In genomic region chr21:14675774-14676530, GRCh38 we compare ENCODE assay signal across 8 cellular contexts.
DNase-seq lines count a peak whose midpoint lies in the region; ATAC-seq and TF ChIP-seq lines count a peak whose summit lies in the region.

No MANE protein-coding gene starts in this region.

- H3K27me3 Mint-ChIP-seq in Calu3 (ENCODE audit: unreplicated experiment): no peaks in the 10 kb centered on the region

- in situ Hi-C loops in gastrocnemius medialis (cut with MboI; ENCODE audit: low sequenced_read_pairs in 4 of 4): no loop called here

- H3K4me1 ChIP-seq in breast epithelium: no peaks in the 10 kb centered on the region
- no peaks in the 10 kb centered on the region for H3K4me1 ChIP-seq in gastrocnemius medialis

- H3K4me3 ChIP-seq in breast epithelium (no peak overlapping the region), gastrocnemius medialis (no peak overlapping the region)

- intact Hi-C loops in Calu3 (cut with micrococcal nuclease; ENCODE audit: unreplicated experiment) (no loop called here), breast epithelium (cut with DNase I; ENCODE audit: low total_unique reads) (no loop called here), gastrocnemius medialis (cut with DNase I; ENCODE audit: low total_unique reads) (no loop called here)

- CTCF ChIA-PET in Calu3 (lab: Charles Lee): no interaction called here

- no peaks in the 10 kb centered on the region for H3K9me3 ChIP-seq in breast epithelium
- H3K9me3 ChIP-seq in gastrocnemius medialis: no peaks in the 10 kb centered on the region

- no peaks in the 10 kb centered on the region for H3K36me3 Mint-ChIP-seq in Calu3 (ENCODE audit: insufficient read depth, unreplicated experiment)

- peak overlapping the region; percentile 25 for H3K27ac Mint-ChIP-seq in Calu3 (ENCODE audit: unreplicated experiment)

- H3K27me3 ChIP-seq in breast epithelium (no peaks in the 10 kb centered on the region), gastrocnemius medialis (no peaks in the 10 kb centered on the region)

- TF ChIP-seq POLR2A in erythroblast (IDR thresholded peaks at IDR 0.05; ENCODE audit: low read length) (no peak), breast epithelium (IDR thresholded peaks at IDR 0.05) (no peak), gastrocnemius medialis (IDR thresholded peaks at IDR 0.05) (no peak)

- peak; percentile 66 for ATAC-seq in GM21423 (IDR thresholded peaks at IDR 0.05; ENCODE audit: unreplicated experiment)
- no peak for ATAC-seq in gastrocnemius medialis

- no peaks in the 10 kb centered on the region for H3K4me1 Mint-ChIP-seq in Calu3 (ENCODE audit: low read depth, unreplicated experiment)

- no TSS peak for BruUV-seq in Calu3 (replicated peaks; lab: Mats Ljungman, UMichigan)

- H3K27ac ChIP-seq in breast epithelium (no peak overlapping the region), gastrocnemius medialis (no peak overlapping the region)

- TF ChIP-seq CTCF in Calu3 (IDR thresholded peaks at IDR 0.05; ENCODE audit: unreplicated experiment) (no peak), breast epithelium (IDR thresholded peaks at IDR 0.05) (no peak), gastrocnemius medialis (IDR thresholded peaks at IDR 0.05 in 4 of 5, conservative IDR thresholded peaks at IDR 0.05 in 1 of 5) (no peak)

- no peaks in the 10 kb centered on the region for H3K36me3 ChIP-seq in breast epithelium
- no peaks in the 10 kb centered on the region for H3K36me3 ChIP-seq in gastrocnemius medialis

- no peak overlapping the region for H3K4me3 Mint-ChIP-seq in Calu3 (ENCODE audit: low read depth, unreplicated experiment)

- no peaks in the 10 kb centered on the region for H3K9me3 Mint-ChIP-seq in Calu3 (ENCODE audit: low read depth, unreplicated experiment)

- no peak for DNase-seq in Calu3
- peak; percentile 81 for DNase-seq in NAMALWA (ENCODE audit: low spot score)
- DNase-seq in erythroblast (lab: John Stamatoyannopoulos, UW): peak; percentile 49 to 52
- no peak for DNase-seq in NCI-H524 (lab: John Stamatoyannopoulos, UW)
- DNase-seq in breast epithelium (ENCODE audit: low spot score in 2 of 2): no peak
- no peak for DNase-seq in LoVo (ENCODE audit: low spot score)
- DNase-seq in gastrocnemius medialis: no peak

Comparison
In these comparisons a context has a peak if more than half of its experiments do, and no peak if none do; other contexts are left out.
1. DNase-seq: peak in NAMALWA (single experiment) and erythroblast (2 of 2); none in Calu3 (single experiment), NCI-H524 (0 of 2), breast epithelium (0 of 2), LoVo (single experiment) and gastrocnemius medialis (0 of 2).